ENCODE assay signal across 11 cellular contexts in the genomic region with DNA sequence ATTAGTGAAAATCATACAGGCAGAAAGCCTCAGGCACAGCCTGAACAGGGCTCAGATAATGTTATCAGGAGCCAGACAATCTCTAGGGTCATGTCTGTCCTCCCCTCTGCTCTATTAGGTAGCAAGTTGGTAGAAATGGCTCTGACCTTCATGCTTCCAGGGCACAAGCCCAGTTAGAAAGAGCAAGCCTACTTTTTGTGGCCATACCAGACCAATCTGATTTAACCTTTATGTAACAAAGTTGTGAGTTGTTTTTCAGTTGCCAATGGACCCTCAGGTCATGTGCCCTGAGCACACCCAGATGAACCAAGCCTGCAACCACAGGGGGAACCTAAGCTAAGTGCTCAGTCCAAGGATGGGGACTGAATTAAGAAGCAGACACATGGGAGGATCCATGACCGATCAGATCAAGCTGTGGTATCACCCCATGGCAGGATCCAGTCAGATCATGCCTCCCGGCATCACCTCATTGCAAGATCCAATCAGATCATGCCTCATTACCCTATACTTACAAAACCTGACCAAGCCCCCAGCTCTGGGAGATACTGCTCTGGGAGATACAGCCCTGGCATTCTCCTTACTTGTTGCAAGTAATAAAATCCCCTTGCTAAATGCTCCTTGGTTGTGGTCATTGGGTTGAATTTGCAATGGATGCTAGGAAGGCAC. TPM values are rescaled to one million over a fixed set of nuclear protein-coding genes. Genes with fewer than 3 reads are reported as not detected.
DNase-seq lines count a peak whose midpoint lies in the region; TF ChIP-seq lines count a peak whose summit lies in the region.
"Had no signal": no experiment of that assay in that cellular context is flagged by ENCODE, and none has a peak within 500 bp of the region (broad histone marks: within the 10 kb centered on the region; RNA-seq: fewer than 3 reads in every experiment).

No MANE protein-coding gene starts in this region.

- TF ChIP-seq EP300 in suprapubic skin (IDR thresholded peaks at IDR 0.05) = no peak

- TF ChIP-seq CTCF in liver (IDR thresholded peaks at IDR 0.05; ENCODE audit: low read depth, low read length, missing input control) (no peak), suprapubic skin (IDR thresholded peaks at IDR 0.05) (no peak)

- H3K9me3 ChIP-seq in liver (ENCODE audit: control insufficient read depth in 4 of 4, low read length in 3 of 4) (peaks cover 0 to 3% (median 0%) of the 10 kb centered on the region in 4 donors), suprapubic skin (no peaks in the 10 kb centered on the region)

- peak overlapping the region; percentile 69 to 75 for H3K27ac ChIP-seq in liver (ENCODE audit: low read depth in 1 of 2, low read length in 2 of 2)
- H3K27ac ChIP-seq in suprapubic skin = peak overlapping the region; percentile 56

- no peak overlapping the region for H3K9ac ChIP-seq in liver (ENCODE audit: low read depth in 1 of 2, low read length in 2 of 2)

- DNase-seq in M059J (ENCODE audit: low read depth) = peak; percentile 16
- peak; percentile 75 for DNase-seq in amniotic epithelial cell (ENCODE audit: low read depth)
- no peak for DNase-seq in suprapubic skin (ENCODE audit: low spot score in 2 of 2)
- DNase-seq in activated CD4-positive, alpha-beta T cell treated with anti-CD3 and anti-CD28 coated beads, Interleukin-2, amount 50 U/mL, for 1 hour = no peak
- DNase-seq in stimulated activated CD4-positive, alpha-beta T cell treated with anti-CD3 and anti-CD28 coated beads, Interleukin-15, amount 100 ng/mL, for 24 hours = no peak
- no peak for DNase-seq in NCI-H524 (lab: John Stamatoyannopoulos, UW)
- no peak for DNase-seq in COR-L47 (lab: John Stamatoyannopoulos, UW)
- DNase-seq: activated naive CD8-positive, alpha-beta T cell treated with anti-CD3 and anti-CD28 coated beads, Interleukin-2, amount 50 U/mL, for 24 hours; PC-3 had no signal

- H3K36me3 ChIP-seq in liver (ENCODE audit: control insufficient read depth in 4 of 4, insufficient read depth in 3 of 4, low read depth in 1 of 4, low read length in 3 of 4) = peaks cover 0 to 8% (median 4%) of the 10 kb centered on the region in 4 donors
- H3K36me3 ChIP-seq in suprapubic skin = peaks cover 35% of the 10 kb centered on the region

- no peak for TF ChIP-seq POLR2A in suprapubic skin (IDR thresholded peaks at IDR 0.05)

- 55% methylated on average over 2 of the region's 2 CpGs for WGBS in liver
- 90% methylated on average over 2 of the region's 2 CpGs for WGBS in suprapubic skin

- H3K27me3 ChIP-seq in liver (ENCODE audit: control insufficient read depth in 4 of 4, insufficient read depth in 4 of 4, low read length in 3 of 4) = no peaks in the 10 kb centered on the region
- H3K27me3 ChIP-seq in suprapubic skin = no peaks in the 10 kb centered on the region

- H3K4me1 ChIP-seq in liver (ENCODE audit: control insufficient read depth in 4 of 4, insufficient read depth in 4 of 4, low read length in 3 of 4) = peaks cover 17 to 71% (median 62%) of the 10 kb centered on the region in 4 donors
- peaks cover 62% of the 10 kb centered on the region for H3K4me1 ChIP-seq in suprapubic skin

- H3K4me3 ChIP-seq in liver (ENCODE audit: low read depth in 1 of 3, low read length in 3 of 3) (no peak overlapping the region), suprapubic skin (peak overlapping the region; percentile 2)

- no peak for TF ChIP-seq RAD21 in liver (IDR thresholded peaks at IDR 0.05)

TF ChIP-seq in liver, 16 proteins besides CTCF, POLR2A, EP300 and RAD21:
- TF ChIP-seq, protein P1, sequence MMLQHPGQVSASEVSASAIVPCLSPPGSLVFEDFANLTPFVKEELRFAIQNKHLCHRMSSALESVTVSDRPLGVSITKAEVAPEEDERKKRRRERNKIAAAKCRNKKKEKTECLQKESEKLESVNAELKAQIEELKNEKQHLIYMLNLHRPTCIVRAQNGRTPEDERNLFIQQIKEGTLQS (IDR thresholded peaks at IDR 0.05) = no peak
- TF ChIP-seq YY1 (IDR thresholded peaks at IDR 0.05) = peak; percentile 14
- TF ChIP-seq FOXA2 (IDR thresholded peaks at IDR 0.05) = no peak
- TF ChIP-seq, protein P2, sequence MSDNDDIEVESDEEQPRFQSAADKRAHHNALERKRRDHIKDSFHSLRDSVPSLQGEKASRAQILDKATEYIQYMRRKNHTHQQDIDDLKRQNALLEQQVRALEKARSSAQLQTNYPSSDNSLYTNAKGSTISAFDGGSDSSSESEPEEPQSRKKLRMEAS (IDR thresholded peaks at IDR 0.05) = no peak
- TF ChIP-seq HNF4G (IDR thresholded peaks at IDR 0.05) = no peak
- TF ChIP-seq, protein P3, sequence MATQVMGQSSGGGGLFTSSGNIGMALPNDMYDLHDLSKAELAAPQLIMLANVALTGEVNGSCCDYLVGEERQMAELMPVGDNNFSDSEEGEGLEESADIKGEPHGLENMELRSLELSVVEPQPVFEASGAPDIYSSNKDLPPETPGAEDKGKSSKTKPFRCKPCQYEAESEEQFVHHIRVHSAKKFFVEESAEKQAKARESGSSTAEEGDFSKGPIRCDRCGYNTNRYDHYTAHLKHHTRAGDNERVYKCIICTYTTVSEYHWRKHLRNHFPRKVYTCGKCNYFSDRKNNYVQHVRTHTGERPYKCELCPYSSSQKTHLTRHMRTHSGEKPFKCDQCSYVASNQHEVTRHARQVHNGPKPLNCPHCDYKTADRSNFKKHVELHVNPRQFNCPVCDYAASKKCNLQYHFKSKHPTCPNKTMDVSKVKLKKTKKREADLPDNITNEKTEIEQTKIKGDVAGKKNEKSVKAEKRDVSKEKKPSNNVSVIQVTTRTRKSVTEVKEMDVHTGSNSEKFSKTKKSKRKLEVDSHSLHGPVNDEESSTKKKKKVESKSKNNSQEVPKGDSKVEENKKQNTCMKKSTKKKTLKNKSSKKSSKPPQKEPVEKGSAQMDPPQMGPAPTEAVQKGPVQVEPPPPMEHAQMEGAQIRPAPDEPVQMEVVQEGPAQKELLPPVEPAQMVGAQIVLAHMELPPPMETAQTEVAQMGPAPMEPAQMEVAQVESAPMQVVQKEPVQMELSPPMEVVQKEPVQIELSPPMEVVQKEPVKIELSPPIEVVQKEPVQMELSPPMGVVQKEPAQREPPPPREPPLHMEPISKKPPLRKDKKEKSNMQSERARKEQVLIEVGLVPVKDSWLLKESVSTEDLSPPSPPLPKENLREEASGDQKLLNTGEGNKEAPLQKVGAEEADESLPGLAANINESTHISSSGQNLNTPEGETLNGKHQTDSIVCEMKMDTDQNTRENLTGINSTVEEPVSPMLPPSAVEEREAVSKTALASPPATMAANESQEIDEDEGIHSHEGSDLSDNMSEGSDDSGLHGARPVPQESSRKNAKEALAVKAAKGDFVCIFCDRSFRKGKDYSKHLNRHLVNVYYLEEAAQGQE (IDR thresholded peaks at IDR 0.05) = no peak
- no peak for TF ChIP-seq FOXA1 (IDR thresholded peaks at IDR 0.05)

RNA-seq across cellular contexts. Expression of a gene that starts 18.8 kb away (rescaled TPM):
- total RNA-seq in M059J (2014; rRNA removed; shearing (Covaris generic)) = not detected in 2 replicates
- total RNA-seq in liver (not detected), suprapubic skin (not detected)
- polyA plus RNA-seq in liver = not detected
- total RNA-seq: fibroblast of villous mesenchyme, PC-3 had no signal

Comparison
In these comparisons a context has a peak if more than half of its experiments do, and no peak if none do; other contexts are left out.
1. DNase-seq: peak in M059J (single experiment) and amniotic epithelial cell (single experiment); none in suprapubic skin (0 of 2), activated CD4-positive, alpha-beta T cell treated with anti-CD3 and anti-CD28 coated beads, Interleukin-2, amount 50 U/mL, for 1 hour (single experiment), stimulated activated CD4-positive, alpha-beta T cell treated with anti-CD3 and anti-CD28 coated beads, Interleukin-15, amount 100 ng/mL, for 24 hours (single experiment), NCI-H524 (0 of 2) and COR-L47 (single experiment).